ENCODE assay signal across 19 cellular contexts in genomic region chr17:9258115-9259020, GRCh38.
A peak's percentile ranks its signal among the peaks of the same experiment; 100 is the strongest.
DNase-seq lines count a peak whose midpoint lies in the region; ATAC-seq, FAIRE-seq and TF ChIP-seq lines count a peak whose summit lies in the region.
"Had no signal": no experiment of that assay in that cellular context is flagged by ENCODE, and none has a peak within 500 bp of the region (broad histone marks: within the 10 kb centered on the region; RNA-seq: fewer than 3 reads in every experiment).

No MANE protein-coding gene starts in this region.

- H3K9me3 ChIP-seq in H1 (ENCODE audit: insufficient read depth in 2 of 2, low read depth in 1 of 2, low read length in 1 of 2) (no peaks in the 10 kb centered on the region), trophoblast cell (ENCODE audit: insufficient read depth, low read depth, low read length) (no peaks in the 10 kb centered on the region)
- H3K9me3 ChIP-seq: A549 had no signal

- H2BK20ac ChIP-seq in H1 (ENCODE audit: low read length): peak overlapping the region; percentile 72; the same call in 1 of the 2 replicates

- H4K8ac ChIP-seq in H1 (ENCODE audit: extremely low read depth, insufficient read depth, low read length): no peak overlapping the region
- H4K8ac ChIP-seq in trophoblast cell (ENCODE audit: low read depth, low read length): no peak overlapping the region

- H4K20me1 ChIP-seq in H1 (replicated peaks in 1 of 2; ENCODE audit: control insufficient read depth in 1 of 2, insufficient read depth in 2 of 2, low read length in 2 of 2): no peaks in the 10 kb centered on the region

- H2AFZ ChIP-seq in H1 (ENCODE audit: low read length): no peak overlapping the region
- H2AFZ ChIP-seq in trophoblast cell (ENCODE audit: insufficient read depth, low read length, poor library complexity): no peak overlapping the region

- H3K18ac ChIP-seq in H1 (ENCODE audit: extremely low read depth, low read length) (peak overlapping the region; percentile 71; the same call in 1 of the 2 replicates), trophoblast cell (ENCODE audit: low read length) (no peak overlapping the region)

- no peak for ATAC-seq in HG03045 (IDR thresholded peaks at IDR 0.05; ENCODE audit: unreplicated experiment)
- ATAC-seq: A549; CD8-positive, alpha-beta T cell; natural killer cell treated with Interleukin-12 subunit alpha and Interleukin-12 subunit beta and Interleukin-15 and Interleukin-18, amount 100 ng/mL, for 72 hours had no signal

- H3K4me3 ChIP-seq in H1 (ENCODE audit: extremely low read depth in 1 of 4, insufficient read depth in 2 of 4, low read depth in 3 of 4, low read length in 4 of 4) (no peak overlapping the region), trophoblast cell (ENCODE audit: low read depth, low read length) (no peak overlapping the region)
- H3K4me3 ChIP-seq: A549, dorsolateral prefrontal cortex had no signal

- H3K4ac ChIP-seq in H1 (replicated peaks; ENCODE audit: insufficient read length, low read depth, low read length): no peak overlapping the region
- no peak overlapping the region for H3K4ac ChIP-seq in trophoblast cell (ENCODE audit: low read depth, low read length)

- H3K27ac Mint-ChIP-seq in Calu3 (ENCODE audit: unreplicated experiment): no peak overlapping the region
- H3K27ac Mint-ChIP-seq: CD8-positive, alpha-beta T cell had no signal

- no peaks in the 10 kb centered on the region for H3K23me2 ChIP-seq in H1 (ENCODE audit: low read depth, low read length)

- H3K14ac ChIP-seq in H1 (ENCODE audit: insufficient read length) (no peak overlapping the region), trophoblast cell (ENCODE audit: low read length) (no peak overlapping the region)

- WGBS in H1 (ENCODE audit: extremely low coverage in 1 of 2, insufficient coverage in 1 of 2, insufficient read length in 1 of 2, insufficient replicate concordance in 2 of 2, low coverage in 1 of 2, low lambda C conversion rate in 2 of 2, missing lambda C conversion rate in 1 of 2), 2 experiments: 84% methylated on average over 15 of the region's 15 CpGs; no CpG with 5 or more reads in 1 of the 2 experiments
- no CpG with 5 or more reads among the region's 15 CpGs for WGBS in trophoblast cell (ENCODE audit: extremely low coverage, insufficient coverage, insufficient read length)

- H2BK5ac ChIP-seq in H1 (ENCODE audit: low read depth, low read length): peak overlapping the region; percentile 47
- H2BK5ac ChIP-seq in trophoblast cell (ENCODE audit: low read depth, low read length, poor library complexity): no peak overlapping the region

- DNase-seq in NCI-H748 (lab: John Stamatoyannopoulos, UW; ENCODE audit: unreplicated experiment) (peak; percentile 40), NCI-H748 treated with DMSO at 0.1 percent for 48 hours (lab: John Stamatoyannopoulos, UW) (no peak), NCI-H345 (lab: John Stamatoyannopoulos, UW) (peak; percentile 39), H1 (ENCODE audit: low read depth in 1 of 2, low spot score in 2 of 2) (no peak), trophoblast cell (peak; percentile 92 to 93), Calu3 (no peak)
- no peak for DNase-seq in activated CD4-positive, CD25-positive, alpha-beta regulatory T cell (lab: John Stamatoyannopoulos, UW)
- DNase-seq: activated CD4-positive, alpha-beta T cell treated with anti-CD3 and anti-CD28 coated beads, Interleukin-2, amount 50 U/mL, for 48 hours; activated effector memory CD4-positive, alpha-beta T cell treated with Interleukin-2 at 50 U/mL for 16 hours; CD8-positive, alpha-beta T cell; dorsolateral prefrontal cortex; Kasumi-1; NCI-H2029 had no signal

- FAIRE-seq in H1 (lab: Jason Lieb, UNC): no peak
- FAIRE-seq: A549, astrocyte, G401.6 had no signal

- TF ChIP-seq CTCF in H1 (IDR thresholded peaks at IDR 0.05; ENCODE audit: control extremely low read depth in 1 of 3, insufficient read depth in 1 of 3, low read depth in 1 of 3, low read length in 3 of 3) (no peak), Calu3 (IDR thresholded peaks at IDR 0.05; ENCODE audit: unreplicated experiment) (no peak)

- intact Hi-C loops in Calu3 (cut with micrococcal nuclease; ENCODE audit: unreplicated experiment): no loop called here

- H2BK120ac ChIP-seq in H1 (replicated peaks; ENCODE audit: low read depth, low read length) (peak overlapping the region; percentile 36), trophoblast cell (ENCODE audit: insufficient read depth, low read length, poor library complexity) (no peak overlapping the region)

- H3K4me2 ChIP-seq in H1 (ENCODE audit: insufficient read depth in 1 of 2, low read depth in 2 of 2, low read length in 2 of 2) (no peak overlapping the region), trophoblast cell (ENCODE audit: low read length) (no peak overlapping the region)
- H3K4me2 ChIP-seq: A549 had no signal

- H2BK12ac ChIP-seq in H1 (ENCODE audit: low read depth, low read length) (no peak overlapping the region), trophoblast cell (ENCODE audit: low read length) (no peak overlapping the region)

- H3K36me3 Mint-ChIP-seq in Calu3 (ENCODE audit: insufficient read depth, unreplicated experiment): no peaks in the 10 kb centered on the region
- H3K36me3 Mint-ChIP-seq: CD8-positive, alpha-beta T cell; natural killer cell treated with Interleukin-12 subunit alpha and Interleukin-12 subunit beta and Interleukin-15 and Interleukin-18, amount 100 ng/mL, for 72 hours had no signal

- H4K12ac ChIP-seq in trophoblast cell (ENCODE audit: low read depth, low read length): no peak overlapping the region

- H2AK5ac ChIP-seq in H1 (ENCODE audit: low read depth, low read length): no peak overlapping the region
- no peak overlapping the region for H2AK5ac ChIP-seq in trophoblast cell (ENCODE audit: low read length)

- no peaks in the 10 kb centered on the region for H3K79me1 ChIP-seq in H1 (ENCODE audit: low read depth, low read length)
- peaks cover 2% of the 10 kb centered on the region for H3K79me1 ChIP-seq in trophoblast cell (ENCODE audit: low read length)

- CTCF ChIA-PET in H1 (lab: Charles Lee; ENCODE audit: partially characterized antibody): interaction anchor here (1.0 to 2.9 kb wide), 4 partner anchors 8 to 58 kb away, joined by 3 to 11 read pairs (median 4); no protein-coding TSS in a partner anchor
- CTCF ChIA-PET in Calu3 (lab: Charles Lee): no interaction called here

- H3K79me2 ChIP-seq in H1 (ENCODE audit: control insufficient read depth in 1 of 2, insufficient read depth in 2 of 2, low read length in 2 of 2): no peaks in the 10 kb centered on the region
- no peaks in the 10 kb centered on the region for H3K79me2 ChIP-seq in trophoblast cell (ENCODE audit: control insufficient read depth, insufficient read depth, low read length, poor library complexity)

- H3K56ac ChIP-seq in H1 (replicated peaks; ENCODE audit: insufficient read length, low read depth, low read length): no peak overlapping the region

- H3K27ac ChIP-seq in H1 (ENCODE audit: low read depth, low read length): no peak overlapping the region
- no peak overlapping the region for H3K27ac ChIP-seq in trophoblast cell (ENCODE audit: low read depth, low read length)
- H3K27ac ChIP-seq: dorsolateral prefrontal cortex, HL-60 had no signal

- H3K23ac ChIP-seq in H1 (ENCODE audit: insufficient read length) (no peak overlapping the region), trophoblast cell (ENCODE audit: low read length) (no peak overlapping the region)

- no peak for TF ChIP-seq EP300 in H1 (IDR thresholded peaks at IDR 0.05; ENCODE audit: borderline replicate concordance in 1 of 2, low read depth in 2 of 2, low read length in 2 of 2)

- H4K5ac ChIP-seq in H1 (ENCODE audit: insufficient read length, low read depth, low read length): no peak overlapping the region

- H3K27me3 Mint-ChIP-seq in Calu3 (ENCODE audit: unreplicated experiment): no peaks in the 10 kb centered on the region
- H3K27me3 Mint-ChIP-seq: natural killer cell treated with Interleukin-12 subunit alpha and Interleukin-12 subunit beta and Interleukin-15 and Interleukin-18, amount 100 ng/mL, for 72 hours had no signal

- no peak for TF ChIP-seq POLR2A in H1 (IDR thresholded peaks at IDR 0.05; ENCODE audit: control extremely low read depth in 1 of 2, low read depth in 2 of 2, low read length in 2 of 2)

- TF ChIP-seq RAD21 in H1 (IDR thresholded peaks at IDR 0.05 in 1 of 2, conservative IDR thresholded peaks at IDR 0.05 in 1 of 2; ENCODE audit: low read depth in 2 of 2, low read length in 2 of 2): no peak

- H3K36me3 ChIP-seq in H1 (ENCODE audit: control insufficient read depth in 2 of 4, insufficient read depth in 4 of 4, low read length in 3 of 4) (no peaks in the 10 kb centered on the region), trophoblast cell (ENCODE audit: control insufficient read depth in 1 of 2, insufficient read depth in 2 of 2, low read length in 2 of 2) (no peaks in the 10 kb centered on the region)

- H3K4me1 Mint-ChIP-seq in Calu3 (ENCODE audit: low read depth, unreplicated experiment): no peaks in the 10 kb centered on the region

- 0 out of 2 replicates have a peak overlapping the region, but pooled peaks have one; percentile 6 for H2BK15ac ChIP-seq in H1 (ENCODE audit: low read length)

- no TSS peak for BruUV-seq in Calu3 (replicated peaks; lab: Mats Ljungman, UMichigan)

- H3K4me1 ChIP-seq in H1 (replicated peaks in 1 of 4; ENCODE audit: control insufficient read depth in 3 of 4, insufficient read depth in 4 of 4, low read length in 3 of 4) (peaks cover 0 to 8% (median 2%) of the 10 kb centered on the region in 4 experiments; a peak in 4 of 7 replicates), trophoblast cell (ENCODE audit: control insufficient read depth in 1 of 2, insufficient read depth in 2 of 2, low read length in 2 of 2) (peaks cover 7 to 16% of the 10 kb centered on the region in 2 experiments)

- H4K91ac ChIP-seq in H1 (replicated peaks; ENCODE audit: insufficient read length, low read length) (no peak overlapping the region), trophoblast cell (ENCODE audit: low read depth, low read length) (no peak overlapping the region)

- no peaks in the 10 kb centered on the region for H3K9me3 Mint-ChIP-seq in Calu3 (ENCODE audit: low read depth, unreplicated experiment)
- H3K9me3 Mint-ChIP-seq: CD8-positive, alpha-beta T cell; natural killer cell treated with Interleukin-12 subunit alpha and Interleukin-12 subunit beta and Interleukin-15 and Interleukin-18, amount 100 ng/mL, for 72 hours had no signal

- POLR2A ChIA-PET in H1 (lab: Charles Lee; ENCODE audit: partially characterized antibody): no interaction called here

- H3K4me3 Mint-ChIP-seq in Calu3 (ENCODE audit: low read depth, unreplicated experiment): no peak overlapping the region
- H3K4me3 Mint-ChIP-seq: CD8-positive, alpha-beta T cell; natural killer cell treated with Interleukin-12 subunit alpha and Interleukin-12 subunit beta and Interleukin-15 and Interleukin-18, amount 100 ng/mL, for 72 hours had no signal

- H3K9ac ChIP-seq in H1 (replicated peaks in 1 of 4; ENCODE audit: extremely low read depth in 1 of 4, low read depth in 3 of 4, low read length in 3 of 4) (no peak overlapping the region), trophoblast cell (ENCODE audit: low read length) (no peak overlapping the region)

- 0 out of 7 replicates have a peak, but pooled peaks cover 0 to 2% (median 0%) of the 10 kb centered on the region in 4 experiments for H3K27me3 ChIP-seq in H1 (replicated peaks in 1 of 4; ENCODE audit: control insufficient read depth in 3 of 4, extremely low read depth in 1 of 4, insufficient read depth in 3 of 4, low read length in 3 of 4)
- no peaks in the 10 kb centered on the region for H3K27me3 ChIP-seq in trophoblast cell (ENCODE audit: insufficient read depth, low read length)
- H3K27me3 ChIP-seq: dorsolateral prefrontal cortex had no signal

Comparison
In these comparisons a context has a peak if more than half of its experiments do, and no peak if none do; other contexts are left out.
1. DNase-seq: peak in NCI-H748 (single experiment), NCI-H345 (single experiment) and trophoblast cell (2 of 2); none in NCI-H748 treated with DMSO at 0.1 percent for 48 hours (single experiment), H1 (0 of 2), Calu3 (single experiment) and activated CD4-positive, CD25-positive, alpha-beta regulatory T cell (0 of 4).